In genomic region chr21:45074048-45074817, GRCh38 we compare ENCODE assay signal across 1 cellular context.
TF ChIP-seq lines count a peak whose summit lies in the region.

A gene with protein sequence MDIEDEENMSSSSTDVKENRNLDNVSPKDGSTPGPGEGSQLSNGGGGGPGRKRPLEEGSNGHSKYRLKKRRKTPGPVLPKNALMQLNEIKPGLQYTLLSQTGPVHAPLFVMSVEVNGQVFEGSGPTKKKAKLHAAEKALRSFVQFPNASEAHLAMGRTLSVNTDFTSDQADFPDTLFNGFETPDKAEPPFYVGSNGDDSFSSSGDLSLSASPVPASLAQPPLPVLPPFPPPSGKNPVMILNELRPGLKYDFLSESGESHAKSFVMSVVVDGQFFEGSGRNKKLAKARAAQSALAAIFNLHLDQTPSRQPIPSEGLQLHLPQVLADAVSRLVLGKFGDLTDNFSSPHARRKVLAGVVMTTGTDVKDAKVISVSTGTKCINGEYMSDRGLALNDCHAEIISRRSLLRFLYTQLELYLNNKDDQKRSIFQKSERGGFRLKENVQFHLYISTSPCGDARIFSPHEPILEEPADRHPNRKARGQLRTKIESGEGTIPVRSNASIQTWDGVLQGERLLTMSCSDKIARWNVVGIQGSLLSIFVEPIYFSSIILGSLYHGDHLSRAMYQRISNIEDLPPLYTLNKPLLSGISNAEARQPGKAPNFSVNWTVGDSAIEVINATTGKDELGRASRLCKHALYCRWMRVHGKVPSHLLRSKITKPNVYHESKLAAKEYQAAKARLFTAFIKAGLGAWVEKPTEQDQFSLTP (plus strand): TSS chr21:45074580. CDS start chr21:45171657, 97,077 bp downstream.

TF ChIP-seq in K562, 482 proteins besides CTCF, POLR2A, EP300 and RAD21 (continued from another document and continues in another):
- TF ChIP-seq, protein P1, sequence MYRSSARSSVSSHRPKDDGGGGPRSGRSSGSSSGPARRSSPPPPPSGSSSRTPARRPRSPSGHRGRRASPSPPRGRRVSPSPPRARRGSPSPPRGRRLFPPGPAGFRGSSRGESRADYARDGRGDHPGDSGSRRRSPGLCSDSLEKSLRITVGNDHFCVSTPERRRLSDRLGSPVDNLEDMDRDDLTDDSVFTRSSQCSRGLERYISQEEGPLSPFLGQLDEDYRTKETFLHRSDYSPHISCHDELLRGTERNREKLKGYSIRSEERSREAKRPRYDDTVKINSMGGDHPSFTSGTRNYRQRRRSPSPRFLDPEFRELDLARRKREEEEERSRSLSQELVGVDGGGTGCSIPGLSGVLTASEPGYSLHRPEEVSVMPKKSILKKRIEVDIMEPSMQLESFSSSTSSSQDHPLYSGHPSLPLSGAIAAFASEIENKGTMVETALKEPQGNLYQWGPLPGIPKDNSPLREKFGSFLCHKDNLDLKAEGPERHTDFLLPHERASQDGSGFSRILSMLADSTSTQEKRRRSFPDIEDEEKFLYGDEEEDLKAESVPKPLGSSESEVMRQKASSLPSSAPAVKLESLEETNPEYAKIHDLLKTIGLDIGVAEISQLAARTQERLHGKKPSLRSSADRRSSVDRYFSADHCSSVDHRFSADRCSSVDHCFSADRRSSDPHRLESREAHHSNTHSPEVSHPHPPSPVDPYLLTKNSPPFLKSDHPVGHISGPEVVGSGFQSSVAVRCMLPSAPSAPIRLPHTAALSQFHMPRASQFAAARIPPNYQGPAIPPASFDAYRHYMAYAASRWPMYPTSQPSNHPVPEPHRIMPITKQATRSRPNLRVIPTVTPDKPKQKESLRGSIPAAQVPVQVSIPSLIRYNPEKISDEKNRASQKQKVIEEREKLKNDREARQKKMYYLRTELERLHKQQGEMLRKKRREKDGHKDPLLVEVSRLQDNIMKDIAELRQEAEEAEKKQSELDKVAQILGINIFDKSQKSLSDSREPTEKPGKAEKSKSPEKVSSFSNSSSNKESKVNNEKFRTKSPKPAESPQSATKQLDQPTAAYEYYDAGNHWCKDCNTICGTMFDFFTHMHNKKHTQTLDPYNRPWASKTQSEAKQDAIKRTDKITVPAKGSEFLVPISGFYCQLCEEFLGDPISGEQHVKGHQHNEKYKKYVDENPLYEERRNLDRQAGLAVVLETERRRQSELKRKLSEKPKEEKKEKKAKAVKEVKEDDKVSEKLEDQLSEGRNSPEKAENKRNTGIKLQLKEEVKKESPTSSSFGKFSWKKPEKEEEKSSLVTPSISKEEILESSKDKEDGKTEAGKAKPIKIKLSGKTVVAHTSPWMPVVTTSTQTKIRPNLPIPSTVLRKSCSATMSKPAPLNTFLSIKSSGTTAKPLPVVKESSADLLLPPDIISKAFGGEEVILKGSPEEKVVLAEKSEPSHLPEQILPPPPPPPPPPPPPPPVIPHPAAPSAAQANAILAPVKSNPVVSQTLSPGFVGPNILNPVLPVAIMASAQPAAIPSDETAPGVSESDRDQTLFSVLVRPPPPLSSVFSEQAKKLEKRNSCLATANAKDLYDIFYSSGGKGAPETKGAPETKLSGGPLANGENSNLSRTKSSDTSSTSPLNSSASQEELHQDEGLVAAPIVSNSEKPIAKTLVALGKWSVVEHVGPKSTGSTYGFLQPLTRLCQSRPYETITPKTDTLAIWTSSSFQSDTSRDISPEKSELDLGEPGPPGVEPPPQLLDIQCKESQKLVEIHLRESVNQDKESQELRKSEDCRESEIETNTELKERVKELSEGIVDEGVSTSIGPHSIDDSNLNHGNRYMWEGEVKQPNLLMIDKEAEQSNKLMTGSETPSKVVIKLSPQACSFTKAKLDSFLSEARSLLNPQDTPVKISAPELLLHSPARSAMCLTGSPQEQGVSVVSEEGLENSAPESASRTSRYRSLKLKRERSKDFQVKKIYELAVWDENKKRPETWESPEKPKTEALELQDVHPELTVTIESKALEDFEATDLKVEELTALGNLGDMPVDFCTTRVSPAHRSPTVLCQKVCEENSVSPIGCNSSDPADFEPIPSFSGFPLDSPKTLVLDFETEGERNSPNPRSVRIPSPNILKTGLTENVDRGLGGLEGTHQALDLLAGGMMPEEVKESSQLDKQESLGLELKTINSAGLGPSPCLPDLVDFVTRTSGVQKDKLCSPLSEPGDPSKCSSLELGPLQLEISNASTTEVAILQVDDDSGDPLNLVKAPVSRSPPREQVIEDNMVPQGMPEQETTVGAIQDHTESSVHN (IDR thresholded peaks at IDR 0.05; ENCODE audit: borderline replicate concordance in 1 of 2, low read depth in 1 of 2) = no peak
- TF ChIP-seq ZNF354B (CRISPR knock-in tag; IDR thresholded peaks at IDR 0.05) (peak; percentile 6; the same call in 1 of the 2 replicates), HMGN3 (IDR thresholded peaks at IDR 0.05; ENCODE audit: borderline replicate concordance, extremely low read depth, insufficient read length, low read depth, low read length) (peak; percentile 100), NFIC (IDR thresholded peaks at IDR 0.05) (no peak), SIRT6 (IDR thresholded peaks at IDR 0.05; ENCODE audit: low read depth, low read length) (no peak), HDAC6 (IDR thresholded peaks at IDR 0.05; ENCODE audit: low read depth, low read length) (peak; percentile 99), ZNF212 (CRISPR knock-in tag; IDR thresholded peaks at IDR 0.05) (peak; percentile 92), MTA3 (IDR thresholded peaks at IDR 0.05; ENCODE audit: borderline replicate concordance) (peak; percentile 28), ZNF76 (CRISPR knock-in tag; IDR thresholded peaks at IDR 0.05; ENCODE audit: borderline replicate concordance) (0 out of 2 replicates have a peak, but pooled peaks have one; percentile 70), ZNF655 (CRISPR knock-in tag; IDR thresholded peaks at IDR 0.05) (peak; percentile 89), PTBP1 (IDR thresholded peaks at IDR 0.05; ENCODE audit: low read depth, low read length) (peak; percentile 99), MAZ (CRISPR knock-in tag; conservative IDR thresholded peaks at IDR 0.05 in 1 of 2, IDR thresholded peaks at IDR 0.05 in 1 of 2) (peak in 1 of 2 experiments; percentile 97; a peak in 3 of 4 replicates), STAT5A (IDR thresholded peaks at IDR 0.05; ENCODE audit: borderline replicate concordance, low read length) (peak; percentile 46; the same call in 1 of the 2 replicates), HNRNPUL1 (IDR thresholded peaks at IDR 0.05; ENCODE audit: low read length) (peak; percentile 100), RBM15 (IDR thresholded peaks at IDR 0.05; ENCODE audit: insufficient read depth, low read length) (0 out of 2 replicates have a peak, but pooled peaks have one; percentile 53), TGIF2 (CRISPR knock-in tag; IDR thresholded peaks at IDR 0.05) (no peak), ZNF436 (CRISPR knock-in tag; IDR thresholded peaks at IDR 0.05) (peak; percentile 96), RFX1 (IDR thresholded peaks at IDR 0.05) (no peak), RBFOX2 (IDR thresholded peaks at IDR 0.05; ENCODE audit: low read depth, low read length) (peak; percentile 92), CREM (IDR thresholded peaks at IDR 0.05; ENCODE audit: low read depth) (peak; percentile 82; the same call in 1 of the 2 replicates), ETV5 (CRISPR knock-in tag; IDR thresholded peaks at IDR 0.05; ENCODE audit: low read depth) (no peak), SAFB (IDR thresholded peaks at IDR 0.05; ENCODE audit: borderline replicate concordance, low read depth, low read length) (peak; percentile 94), FOSL1 (tag; conservative IDR thresholded peaks at IDR 0.05) (peak; percentile 42; the same call in 1 of the 2 replicates), GATA2 (CRISPR knock-in tag; IDR thresholded peaks at IDR 0.05) (no peak), ELF4 (CRISPR knock-in tag; IDR thresholded peaks at IDR 0.05) (peak; percentile 97), ZNF668 (CRISPR knock-in tag; IDR thresholded peaks at IDR 0.05) (peak; percentile 23; the same call in 1 of the 2 replicates), ZNF780A (CRISPR knock-in tag; IDR thresholded peaks at IDR 0.05) (peak; percentile 91; the same call in 1 of the 2 replicates), HNRNPLL (IDR thresholded peaks at IDR 0.05; ENCODE audit: low read depth, low read length, poor library complexity, severe bottlenecking) (peak; percentile 76), ZNF316 (IDR thresholded peaks at IDR 0.05) (no peak), SMAD3 (CRISPR knock-in tag; conservative IDR thresholded peaks at IDR 0.05) (peak; percentile 80), ZNF274 (IDR thresholded peaks at IDR 0.05; ENCODE audit: borderline replicate concordance, low read depth, low read length) (no peak), PCBP2 (IDR thresholded peaks at IDR 0.05; ENCODE audit: low read depth, low read length, poor library complexity, severe bottlenecking) (peak; percentile 100), E2F4 (CRISPR knock-in tag; IDR thresholded peaks at IDR 0.05; ENCODE audit: low read depth) (no peak), ZNF695 (CRISPR knock-in tag; IDR thresholded peaks at IDR 0.05) (peak; percentile 93), GATAD2B (IDR thresholded peaks at IDR 0.05; ENCODE audit: borderline replicate concordance) (peak; percentile 79), WHSC1 (IDR thresholded peaks at IDR 0.05; ENCODE audit: low read length) (no peak), ZNF444 (CRISPR knock-in tag; IDR thresholded peaks at IDR 0.05) (peak; percentile 89), NCOR1 (IDR thresholded peaks at IDR 0.05) (no peak), ZBTB1 (CRISPR knock-in tag; IDR thresholded peaks at IDR 0.05; ENCODE audit: borderline replicate concordance, low read depth) (peak; percentile 95)
- TF ChIP-seq, protein P2, sequence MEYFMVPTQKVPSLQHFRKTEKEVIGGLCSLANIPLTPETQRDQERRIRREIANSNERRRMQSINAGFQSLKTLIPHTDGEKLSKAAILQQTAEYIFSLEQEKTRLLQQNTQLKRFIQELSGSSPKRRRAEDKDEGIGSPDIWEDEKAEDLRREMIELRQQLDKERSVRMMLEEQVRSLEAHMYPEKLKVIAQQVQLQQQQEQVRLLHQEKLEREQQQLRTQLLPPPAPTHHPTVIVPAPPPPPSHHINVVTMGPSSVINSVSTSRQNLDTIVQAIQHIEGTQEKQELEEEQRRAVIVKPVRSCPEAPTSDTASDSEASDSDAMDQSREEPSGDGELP (CRISPR knock-in tag; IDR thresholded peaks at IDR 0.05; ENCODE audit: borderline replicate concordance) = no peak
- TF ChIP-seq, protein P3, sequence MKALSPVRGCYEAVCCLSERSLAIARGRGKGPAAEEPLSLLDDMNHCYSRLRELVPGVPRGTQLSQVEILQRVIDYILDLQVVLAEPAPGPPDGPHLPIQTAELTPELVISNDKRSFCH (CRISPR knock-in tag; IDR thresholded peaks at IDR 0.05) = no peak
- TF ChIP-seq, protein P3 (tag; IDR thresholded peaks at IDR 0.05) = peak; percentile 28; the same call in 1 of the 2 replicates
- TF ChIP-seq, protein P4, sequence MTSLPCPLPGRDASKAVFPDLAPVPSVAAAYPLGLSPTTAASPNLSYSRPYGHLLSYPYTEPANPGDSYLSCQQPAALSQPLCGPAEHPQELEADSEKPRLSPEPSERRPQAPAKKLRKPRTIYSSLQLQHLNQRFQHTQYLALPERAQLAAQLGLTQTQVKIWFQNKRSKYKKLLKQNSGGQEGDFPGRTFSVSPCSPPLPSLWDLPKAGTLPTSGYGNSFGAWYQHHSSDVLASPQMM (CRISPR knock-in tag; IDR thresholded peaks at IDR 0.05) = peak; percentile 90
- TF ChIP-seq, protein P5, sequence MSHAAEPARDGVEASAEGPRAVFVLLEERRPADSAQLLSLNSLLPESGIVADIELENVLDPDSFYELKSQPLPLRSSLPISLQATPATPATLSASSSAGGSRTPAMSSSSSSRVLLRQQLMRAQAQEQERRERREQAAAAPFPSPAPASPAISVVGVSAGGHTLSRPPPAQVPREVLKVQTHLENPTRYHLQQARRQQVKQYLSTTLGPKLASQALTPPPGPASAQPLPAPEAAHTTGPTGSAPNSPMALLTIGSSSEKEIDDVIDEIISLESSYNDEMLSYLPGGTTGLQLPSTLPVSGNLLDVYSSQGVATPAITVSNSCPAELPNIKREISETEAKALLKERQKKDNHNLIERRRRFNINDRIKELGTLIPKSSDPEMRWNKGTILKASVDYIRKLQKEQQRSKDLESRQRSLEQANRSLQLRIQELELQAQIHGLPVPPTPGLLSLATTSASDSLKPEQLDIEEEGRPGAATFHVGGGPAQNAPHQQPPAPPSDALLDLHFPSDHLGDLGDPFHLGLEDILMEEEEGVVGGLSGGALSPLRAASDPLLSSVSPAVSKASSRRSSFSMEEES (CRISPR knock-in tag; IDR thresholded peaks at IDR 0.05) = peak; percentile 53
- TF ChIP-seq, protein P6, sequence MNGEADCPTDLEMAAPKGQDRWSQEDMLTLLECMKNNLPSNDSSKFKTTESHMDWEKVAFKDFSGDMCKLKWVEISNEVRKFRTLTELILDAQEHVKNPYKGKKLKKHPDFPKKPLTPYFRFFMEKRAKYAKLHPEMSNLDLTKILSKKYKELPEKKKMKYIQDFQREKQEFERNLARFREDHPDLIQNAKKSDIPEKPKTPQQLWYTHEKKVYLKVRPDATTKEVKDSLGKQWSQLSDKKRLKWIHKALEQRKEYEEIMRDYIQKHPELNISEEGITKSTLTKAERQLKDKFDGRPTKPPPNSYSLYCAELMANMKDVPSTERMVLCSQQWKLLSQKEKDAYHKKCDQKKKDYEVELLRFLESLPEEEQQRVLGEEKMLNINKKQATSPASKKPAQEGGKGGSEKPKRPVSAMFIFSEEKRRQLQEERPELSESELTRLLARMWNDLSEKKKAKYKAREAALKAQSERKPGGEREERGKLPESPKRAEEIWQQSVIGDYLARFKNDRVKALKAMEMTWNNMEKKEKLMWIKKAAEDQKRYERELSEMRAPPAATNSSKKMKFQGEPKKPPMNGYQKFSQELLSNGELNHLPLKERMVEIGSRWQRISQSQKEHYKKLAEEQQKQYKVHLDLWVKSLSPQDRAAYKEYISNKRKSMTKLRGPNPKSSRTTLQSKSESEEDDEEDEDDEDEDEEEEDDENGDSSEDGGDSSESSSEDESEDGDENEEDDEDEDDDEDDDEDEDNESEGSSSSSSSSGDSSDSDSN (IDR thresholded peaks at IDR 0.05; ENCODE audit: borderline replicate concordance in 1 of 2, low read depth in 2 of 2, low read length in 2 of 2) = peak in 1 of 2 experiments; percentile 54; a peak in 2 of 4 replicates
